In genomic region chr9:73091909-73092308, GRCh38 we compare ENCODE assay signal across 30 cellular contexts.
"Had no signal": no experiment of that assay in that cellular context is flagged by ENCODE, and none has a peak within 500 bp of the region (broad histone marks: within the 10 kb centered on the region; RNA-seq: fewer than 3 reads in every experiment).

No MANE protein-coding gene starts in this region.

- H3K27ac Mint-ChIP-seq: activated CD8-positive, alpha-beta T cell treated with anti-CD3 and anti-CD28 coated beads, Interleukin-2, amount 10 ng/mL, durations not matched to agents 7 days and 5 days; activated naive CD4-positive, alpha-beta T cell treated with anti-CD3 and anti-CD28 coated beads, Interleukin-2, amount 50 U/mL, for 24 hours; activated naive CD8-positive, alpha-beta T cell treated with anti-CD3 and anti-CD28 coated beads, Interleukin-2, amount 10 ng/mL, durations not matched to agents 7 days and 5 days; activated T-cell treated with anti-CD3 and anti-CD28 coated beads, Interleukin-2, amount 50 U/mL, for 24 hours; activated T-helper 2 cell treated with anti-CD3 and anti-CD28 coated beads, Interferon-gamma antibody, Interleukin-2, Interleukin-4, amounts not matched to agents 10 μg/mL and 5 μg/mL and 100 μg/mL, durations not matched to agents 14 hours and 24 hours and 36 hours had no signal

- H3K9me3 Mint-ChIP-seq: activated naive CD4-positive, alpha-beta T cell treated with anti-CD3 and anti-CD28 coated beads, Interleukin-2, amount 50 U/mL, for 24 hours; activated naive CD8-positive, alpha-beta T cell treated with anti-CD3 and anti-CD28 coated beads, Interleukin-2, amount 10 ng/mL, durations not matched to agents 7 days and 5 days; activated T-cell treated with anti-CD3 and anti-CD28 coated beads, Interleukin-2, amount 50 U/mL, for 24 hours; activated T-helper 2 cell treated with anti-CD3 and anti-CD28 coated beads, Interferon-gamma antibody, Interleukin-2, Interleukin-4, amounts not matched to agents 10 μg/mL and 5 μg/mL and 100 μg/mL, durations not matched to agents 14 hours and 24 hours and 36 hours; central memory CD8-positive, alpha-beta T cell had no signal

- H3K27me3 ChIP-seq: ascending aorta, cardiac muscle cell had no signal

- H3K4me1 ChIP-seq: ascending aorta, SJCRH30 had no signal

- DNase-seq: activated CD4-positive, alpha-beta T cell treated with anti-CD3 and anti-CD28 coated beads for 1 hour; activated CD4-positive, alpha-beta T cell treated with anti-CD3 and anti-CD28 coated beads for 48 hours; activated CD4-positive, alpha-beta T cell treated with anti-CD3 and anti-CD28 coated beads, Interleukin-2, amount 50 U/mL, for 4 hours; activated CD4-positive, CD25-positive, alpha-beta regulatory T cell; activated CD8-positive, alpha-beta T cell treated with anti-CD3 and anti-CD28 coated beads, Interleukin-2, amount 10 ng/mL, durations not matched to agents 7 days and 5 days; activated gamma-delta T cell; activated naive CD4-positive, alpha-beta T cell treated with Interleukin-2 at 50 U/mL for 16 hours; activated naive CD8-positive, alpha-beta T cell treated with anti-CD3 and anti-CD28 coated beads, Interleukin-2, amount 10 ng/mL, durations not matched to agents 7 days and 5 days; activated T-cell treated with anti-CD3 and anti-CD28 coated beads, Interleukin-2, amount 50 U/mL, for 24 hours; amygdala; NCI-H1092 treated with DMSO at 0.1 percent for 48 hours; NCI-H146; NCI-H187; NCI-H2029 treated with DMSO at 0.1 percent for 48 hours; NCI-H2107; NCI-H226; NCI-H446 treated with DMSO at 0.1 percent for 48 hours; NCI-H524; SHP77; SJCRH30; T1000; WERI-Rb-1 had no signal

- H3K36me3 ChIP-seq: ascending aorta, cardiac muscle cell, SJCRH30, WERI-Rb-1 had no signal

- H3K4me3 ChIP-seq: ascending aorta, cardiac muscle cell, SJCRH30, SK-N-MC had no signal

- H3K9me3 ChIP-seq: ascending aorta, SJCRH30 had no signal

- H3K36me3 Mint-ChIP-seq: activated naive CD4-positive, alpha-beta T cell treated with anti-CD3 and anti-CD28 coated beads, Interleukin-2, amount 50 U/mL, for 24 hours had no signal

- H3K4me3 Mint-ChIP-seq: activated CD8-positive, alpha-beta T cell treated with anti-CD3 and anti-CD28 coated beads, Interleukin-2, amount 10 ng/mL, durations not matched to agents 7 days and 5 days; activated naive CD4-positive, alpha-beta T cell treated with anti-CD3 and anti-CD28 coated beads, Interleukin-2, amount 50 U/mL, for 24 hours; activated naive CD8-positive, alpha-beta T cell treated with anti-CD3 and anti-CD28 coated beads, Interleukin-2, amount 10 ng/mL, durations not matched to agents 7 days and 5 days; activated T-cell treated with anti-CD3 and anti-CD28 coated beads, Interleukin-2, amount 50 U/mL, for 24 hours; central memory CD8-positive, alpha-beta T cell had no signal

- H3K27me3 Mint-ChIP-seq: activated T-cell treated with anti-CD3 and anti-CD28 coated beads, Interleukin-2, amount 50 U/mL, for 24 hours had no signal

- H3K9ac ChIP-seq: KMS-11 had no signal

- ATAC-seq: activated CD8-positive, alpha-beta T cell treated with anti-CD3 and anti-CD28 coated beads, Interleukin-2, amount 10 ng/mL, durations not matched to agents 7 days and 5 days; Panc1 had no signal

- H3K27ac ChIP-seq: ascending aorta, cardiac muscle cell, KMS-11, SJCRH30, SK-N-MC, WERI-Rb-1 had no signal

- H3K4me2 ChIP-seq: KMS-11 had no signal
